ENCODE assay signal across 19 cellular contexts in the genomic region with DNA sequence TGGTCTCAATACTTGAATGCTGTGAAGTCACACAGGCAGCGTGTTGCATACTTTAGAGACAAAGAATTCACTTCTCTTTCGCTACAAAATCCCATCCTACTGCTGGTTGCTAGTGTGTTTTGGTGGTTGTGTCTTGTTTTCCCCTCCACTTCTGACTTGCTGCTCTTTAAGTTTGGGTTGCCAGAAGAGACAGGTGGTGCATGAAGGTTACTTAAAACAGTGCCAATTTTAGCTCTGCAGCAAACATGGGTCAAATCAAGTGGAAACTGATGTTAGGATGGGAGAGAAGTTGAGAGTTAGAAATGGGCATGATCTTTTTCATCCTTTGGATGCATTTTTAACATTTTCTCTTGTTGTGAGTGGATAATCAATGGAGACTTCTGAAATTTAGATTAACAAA.
DNase-seq lines count a peak whose midpoint lies in the region; ATAC-seq and FAIRE-seq lines count a peak whose summit lies in the region.
"Had no signal": no experiment of that assay in that cellular context is flagged by ENCODE, and none has a peak within 500 bp of the region (broad histone marks: within the 10 kb centered on the region; RNA-seq: fewer than 3 reads in every experiment).

No MANE protein-coding gene starts in this region.

- no peaks in the 10 kb centered on the region for H3K4me1 ChIP-seq in small intestine (ENCODE audit: control insufficient read depth in 2 of 2, insufficient read depth in 1 of 2, low read depth in 1 of 2, low read length in 1 of 2)
- H3K4me1 ChIP-seq: BLaER1 had no signal

- 66 to 84% (median 71%) methylated on average over 2 of the region's 2 CpGs for WGBS in small intestine, 3 donors

- ATAC-seq in HG02852 (IDR thresholded peaks at IDR 0.05; ENCODE audit: unreplicated experiment), result no peak
- ATAC-seq: K562 had no signal

- H3K27ac ChIP-seq in SK-N-MC, result peak overlapping the region; percentile 16; the same call in 1 of the 2 replicates
- H3K27ac ChIP-seq in small intestine (ENCODE audit: low read depth in 1 of 2, low read length in 1 of 2), result no peak overlapping the region
- H3K27ac ChIP-seq: 22Rv1, BLaER1 had no signal

- DNase-seq in NCI-H1105 treated with DMSO at 0.1 percent for 48 hours (lab: John Stamatoyannopoulos, UW) (peak; percentile 16), NCI-H1105 (lab: John Stamatoyannopoulos, UW) (no peak), NCI-H1694 treated with DMSO at 0.1 percent for 48 hours (lab: John Stamatoyannopoulos, UW) (peak; percentile 55), SK-N-MC (ENCODE audit: low read depth, low spot score) (no peak), small intestine (no peak), MG63 (no peak), COLO829 (ENCODE audit: low spot score) (no peak)
- DNase-seq: Calu3; CD8-positive, alpha-beta memory T cell; DMS153; DMS79 treated with DMSO at 0.1 percent for 48 hours; EL; GDM1 had no signal

- H3K36me3 ChIP-seq in SK-N-MC (ENCODE audit: insufficient read depth, low read length), result no peaks in the 10 kb centered on the region
- no peaks in the 10 kb centered on the region for H3K36me3 ChIP-seq in small intestine (ENCODE audit: control insufficient read depth in 2 of 2, insufficient read depth in 2 of 2, low read length in 2 of 2)
- H3K36me3 ChIP-seq in MG63, result no peaks in the 10 kb centered on the region
- H3K36me3 ChIP-seq: BLaER1 had no signal

- no peak overlapping the region for H3K9ac ChIP-seq in SK-N-MC (ENCODE audit: insufficient read length)
- H3K9ac ChIP-seq: BLaER1 had no signal

- FAIRE-seq in small intestine (lab: Jason Lieb, UNC), result no peak
- FAIRE-seq: GM19239, H54, K562 had no signal

- H3K9me3 ChIP-seq in SK-N-MC (ENCODE audit: low read depth, low read length) (no peaks in the 10 kb centered on the region), small intestine (ENCODE audit: control insufficient read depth, low read depth) (no peaks in the 10 kb centered on the region), MG63 (no peaks in the 10 kb centered on the region)
- H3K9me3 ChIP-seq: BLaER1 had no signal

- H3K4me3 ChIP-seq in SK-N-MC (no peak overlapping the region), small intestine (ENCODE audit: low read depth in 1 of 2, low read length in 2 of 2) (no peak overlapping the region), MG63 (no peak overlapping the region)
- H3K4me3 ChIP-seq: BLaER1, K562 had no signal

- H3K27me3 ChIP-seq in small intestine (ENCODE audit: control insufficient read depth in 2 of 2, insufficient read depth in 2 of 2, low read length in 2 of 2) (no peaks in the 10 kb centered on the region), MG63 (no peaks in the 10 kb centered on the region)
- H3K27me3 ChIP-seq: BLaER1 had no signal

Comparison
In these comparisons a context has a peak if more than half of its experiments do, and no peak if none do; other contexts are left out.
1. DNase-seq: peak in NCI-H1105 treated with DMSO at 0.1 percent for 48 hours (single experiment) and NCI-H1694 treated with DMSO at 0.1 percent for 48 hours (single experiment); none in NCI-H1105 (single experiment), SK-N-MC (single experiment), small intestine (single experiment), MG63 (single experiment) and COLO829 (single experiment).